In genomic region chr19:52007436-52007804, GRCh38 we compare ENCODE assay signal across 8 cellular contexts. TPM values are rescaled to one million over a fixed set of nuclear protein-coding genes. Genes with fewer than 3 reads are reported as not detected.
DNase-seq lines count a peak whose midpoint lies in the region; ATAC-seq, FAIRE-seq and TF ChIP-seq lines count a peak whose summit lies in the region.

No MANE protein-coding gene starts in this region.

- peak overlapping the region; percentile 98 for H3K4me3 ChIP-seq in brain microvascular endothelial cell (ENCODE audit: low read depth, low read length)
- peak overlapping the region; percentile 49 to 71 for H3K4me3 ChIP-seq in left lung
- H3K4me3 ChIP-seq in testis, result peak overlapping the region; percentile 72 to 82

- DNase-seq in DMS114 treated with DMSO at 0.1 percent for 48 hours (lab: John Stamatoyannopoulos, UW; ENCODE audit: unreplicated experiment) (peak; percentile 41), HTR-8/SVneo (ENCODE audit: insufficient read length, low spot score) (no peak), brain microvascular endothelial cell (no peak), left lung (no peak), testis (peak; percentile 43), germinal center (ENCODE audit: low spot score) (no peak), NCI-H345 (lab: John Stamatoyannopoulos, UW) (no peak)

- ATAC-seq in left lung (peak; percentile 48), HG03135 (IDR thresholded peaks at IDR 0.05; ENCODE audit: unreplicated experiment) (no peak)

- H3K27ac ChIP-seq in brain microvascular endothelial cell (no peak overlapping the region), left lung (peak overlapping the region; percentile 83 to 89), testis (peak overlapping the region; percentile 88 to 94)

- 3 to 4% methylated on average over 10 of the region's 10 CpGs for WGBS in testis, 2 donors

- TF ChIP-seq CTCF in brain microvascular endothelial cell (IDR thresholded peaks at IDR 0.05; ENCODE audit: low read depth, low read length, missing control alignments) (no peak), left lung (IDR thresholded peaks at IDR 0.05) (no peak), testis (IDR thresholded peaks at IDR 0.05) (no peak)

- H3K36me3 ChIP-seq in brain microvascular endothelial cell (replicated peaks), result no peaks in the 10 kb centered on the region
- H3K36me3 ChIP-seq in left lung, result peaks cover 0 to 29% of the 10 kb centered on the region in 2 donors
- H3K36me3 ChIP-seq in testis (ENCODE audit: low read depth, missing control alignments), result no peaks in the 10 kb centered on the region

- H3K27me3 ChIP-seq in brain microvascular endothelial cell (replicated peaks), result no peaks in the 10 kb centered on the region
- H3K27me3 ChIP-seq in left lung, result no peaks in the 10 kb centered on the region
- no peaks in the 10 kb centered on the region for H3K27me3 ChIP-seq in testis

- intact Hi-C loops in left lung (cut with DNase I) (no loop called here), testis (cut with DNase I; ENCODE audit: low total_unique reads) (no loop called here)

- no peak for TF ChIP-seq POLR2A in testis (IDR thresholded peaks at IDR 0.05)

- peak; percentile 13 for FAIRE-seq in HTR-8/SVneo (lab: Jason Lieb, UNC)

- peaks cover 4 to 11% of the 10 kb centered on the region in 2 donors for H3K4me1 ChIP-seq in left lung
- H3K4me1 ChIP-seq in testis, result no peaks in the 10 kb centered on the region

- H3K9me3 ChIP-seq in left lung (peaks cover 0 to 56% of the 10 kb centered on the region in 2 donors), testis (no peaks in the 10 kb centered on the region)

- in situ Hi-C loops in brain microvascular endothelial cell (cut with HindIII; ENCODE audit: low pct_ligation_motif_present, low sequenced_read_pairs), result no loop called here

RNA-seq across cellular contexts. Expression of gene ZNF615, which starts 0.6 kb away (rescaled TPM):
- total RNA-seq in left lung (1 to 10 TPM; 8.7 to 10.0 TPM), testis (10 to 100 TPM in 1 of 2 donors, 1 to 10 TPM in 1; 8.8 to 10.3 TPM)
- polyA plus RNA-seq in testis (ENCODE audit: insufficient read depth, low read depth, low replicate concordance), result 4.7 TPM

RNA-seq across cellular contexts. Expression of gene ZNF614, which starts 20.8 kb away (rescaled TPM):
- total RNA-seq in left lung, result 1 to 10 TPM; 5.7 to 7.8 TPM
- total RNA-seq in testis, result 10 to 100 TPM; 13.2 to 13.9 TPM
- polyA plus RNA-seq in testis (ENCODE audit: insufficient read depth, low read depth, low replicate concordance), result 8.6 TPM

RNA-seq across cellular contexts. Expression of gene ZNF350, which starts 20.8 kb away (rescaled TPM):
- total RNA-seq in left lung, result 10 to 100 TPM in 1 of 2 donors, 1 to 10 TPM in 1; 7.8 to 12.5 TPM
- total RNA-seq in testis, result 10 to 100 TPM; 18.0 to 19.0 TPM
- 7.5 TPM for polyA plus RNA-seq in testis (ENCODE audit: insufficient read depth, low read depth, low replicate concordance)

RNA-seq across cellular contexts. Expression of gene ZNF432, which starts 41.2 kb away (rescaled TPM):
- 10 to 100 TPM in 1 of 2 donors, 1 to 10 TPM in 1; 8.7 to 11.2 TPM for total RNA-seq in left lung
- 10 to 100 TPM; 15.7 to 16.8 TPM for total RNA-seq in testis
- 11.6 TPM for polyA plus RNA-seq in testis (ENCODE audit: insufficient read depth, low read depth, low replicate concordance)

Comparison
In these comparisons a context has a peak if more than half of its experiments do, and no peak if none do; other contexts are left out.
1. DNase-seq: peak in DMS114 treated with DMSO at 0.1 percent for 48 hours (single experiment) and testis (single experiment); none in HTR-8/SVneo (single experiment), brain microvascular endothelial cell (single experiment), left lung (0 of 2), germinal center (single experiment) and NCI-H345 (single experiment).
2. Peak in every context shown above with its lines, with median percentiles within 50 percentile points of each other: H3K4me3 ChIP-seq.